Comparison of ENCODE assay signal across 8 cellular contexts in the genomic region with DNA sequence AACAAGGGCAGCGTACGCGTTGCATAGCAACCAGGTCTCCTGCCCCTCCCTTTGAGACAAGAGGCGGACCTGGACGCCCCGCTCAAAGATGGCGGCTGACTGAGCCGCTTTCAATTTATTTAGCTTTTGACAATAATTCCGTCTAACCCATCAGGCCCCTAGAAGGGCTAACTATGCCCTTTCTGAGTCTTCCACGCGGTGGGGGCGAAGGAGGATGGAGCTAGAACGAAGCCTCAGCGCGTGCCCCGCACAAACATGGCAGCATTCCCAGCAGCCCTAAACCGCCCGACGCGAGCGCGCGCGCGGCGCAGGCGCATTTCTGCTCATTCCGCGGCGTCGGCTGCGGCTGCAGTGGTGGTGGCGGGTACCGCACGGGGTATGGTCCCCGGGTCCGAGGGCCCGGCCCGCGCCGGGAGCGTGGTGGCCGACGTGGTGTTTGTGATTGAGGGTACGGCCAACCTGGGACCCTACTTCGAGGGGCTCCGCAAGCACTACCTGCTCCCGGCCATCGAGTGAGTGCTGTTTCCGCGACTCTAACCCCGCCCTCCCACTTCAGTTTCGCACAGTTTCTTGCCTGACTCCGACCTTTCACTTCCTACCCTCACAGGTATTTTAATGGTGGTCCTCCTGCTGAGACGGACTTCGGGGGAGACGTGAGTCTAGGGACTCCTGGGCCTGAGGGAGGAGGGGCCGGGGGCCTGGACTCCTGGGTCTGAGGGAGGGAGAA. TPM values are rescaled to one million over a fixed set of nuclear protein-coding genes. Genes with fewer than 3 reads are reported as not detected.
DNase-seq lines count a peak whose midpoint lies in the region; FAIRE-seq and TF ChIP-seq lines count a peak whose summit lies in the region.

A gene (plus strand): TSS at position 326 of the 727 bp plus-strand sequence. CDS start 53 bp downstream, at position 379.

- H3K36me3 Mint-ChIP-seq in H9 (ENCODE audit: insufficient read depth in 1 of 3, low read depth in 3 of 3), result peaks cover 10 to 21% (median 10%) of the 10 kb centered on the region in 3 experiments
- no peaks in the 10 kb centered on the region for H3K36me3 Mint-ChIP-seq in activated naive CD4-positive, alpha-beta T cell treated with anti-CD3 and anti-CD28 coated beads for 36 hours (ENCODE audit: low read depth)

- H3F3A ChIP-seq in MM.1S (ENCODE audit: insufficient read depth, low read length), result peaks cover under 1% of the 10 kb centered on the region; the same call in 1 of the 2 replicates

- H2BK5ac ChIP-seq in H9 (ENCODE audit: insufficient read length, low read length), result peak within 1 kb of the TSS; percentile 37

- H4K91ac ChIP-seq in H9 (ENCODE audit: insufficient read length, low read depth, low read length), result peak within 1 kb of the TSS; percentile 44

- peak within 1 kb of the TSS; percentile 91 for H3K18ac ChIP-seq in H9 (ENCODE audit: insufficient read length, low read depth, low read length)

- H4K5ac ChIP-seq in H9 (ENCODE audit: insufficient read length, low read depth, low read length), result no peak within 1 kb of the TSS

- peaks cover 5% of the 10 kb centered on the region for H3K23me2 ChIP-seq in H9 (ENCODE audit: insufficient read length, low read depth, low read length, poor library complexity, severe bottlenecking)

- H3K9me3 ChIP-seq in H9 (ENCODE audit: control insufficient read depth, low read depth, low read length) (no peaks in the 10 kb centered on the region), MM.1S (replicated peaks; ENCODE audit: insufficient read depth, low read length) (no peaks in the 10 kb centered on the region), SJSA1 (replicated peaks) (no peaks in the 10 kb centered on the region), neutrophil (no peaks in the 10 kb centered on the region)

- no peak within 1 kb of the TSS for H3K56ac ChIP-seq in H9 (ENCODE audit: insufficient read length, low read depth, low read length)

- no peaks in the 10 kb centered on the region for H3K9me2 ChIP-seq in MM.1S (replicated peaks; ENCODE audit: insufficient read depth, low read length)

- H3K27me3 ChIP-seq in H9 (ENCODE audit: insufficient read depth, low read length) (no peaks in the 10 kb centered on the region), MM.1S (replicated peaks; ENCODE audit: insufficient read depth, low read length) (no peaks in the 10 kb centered on the region), SJSA1 (replicated peaks) (no peaks in the 10 kb centered on the region), neutrophil (no peaks in the 10 kb centered on the region)

- no peaks in the 10 kb centered on the region for H4K20me1 ChIP-seq in H9 (ENCODE audit: control insufficient read depth, insufficient read depth, insufficient read length)
- H4K20me1 ChIP-seq in MM.1S (ENCODE audit: insufficient read depth, low read length), result no peaks in the 10 kb centered on the region

- no peak within 1 kb of the TSS for H4K8ac ChIP-seq in H9 (replicated peaks; ENCODE audit: insufficient read length, low read depth, low read length)

- no peak within 1 kb of the TSS for H2AFZ ChIP-seq in H9 (ENCODE audit: low read length)
- H2AFZ ChIP-seq in MM.1S (ENCODE audit: low read length), result peak within 1 kb of the TSS; percentile 69

- peak within 1 kb of the TSS; percentile 93 for H3K9ac ChIP-seq in H9 (ENCODE audit: extremely low read depth, insufficient read length, low read length)
- peak within 1 kb of the TSS; percentile 98 for H3K9ac ChIP-seq in MM.1S (ENCODE audit: low read length)

- no peak within 1 kb of the TSS for H2BK15ac ChIP-seq in H9 (ENCODE audit: low read depth, low read length)

- CTCF ChIA-PET in activated naive CD4-positive, alpha-beta T cell treated with anti-CD3 and anti-CD28 coated beads for 36 hours (lab: Charles Lee), result interaction anchor here (0.6 to 1.1 kb wide), 3 partner anchors 8 to 101 kb away, joined by 3 to 4 read pairs (median 3); no protein-coding TSS in a partner anchor

- peak within 1 kb of the TSS; percentile 74 for H3K4me2 ChIP-seq in H9 (ENCODE audit: insufficient read depth, insufficient read length, low read length)
- peak within 1 kb of the TSS; percentile 90 for H3K4me2 ChIP-seq in MM.1S (ENCODE audit: low read depth, low read length)

- H3K4me1 ChIP-seq in H9 (ENCODE audit: insufficient read depth, low read length), result peaks cover 3% of the 10 kb centered on the region; the same call in 1 of the 2 replicates
- peaks cover 11% of the 10 kb centered on the region; the same call in 1 of the 2 replicates for H3K4me1 ChIP-seq in MM.1S (ENCODE audit: low read length)
- H3K4me1 ChIP-seq in SJSA1 (replicated peaks), result peaks cover 3% of the 10 kb centered on the region
- H3K4me1 ChIP-seq in neutrophil (ENCODE audit: control insufficient read depth in 1 of 2, insufficient read depth in 1 of 2, low read depth in 1 of 2, low read length in 1 of 2), result peaks cover 22 to 35% of the 10 kb centered on the region in 2 experiments

- peak within 1 kb of the TSS; percentile 97 for H3K14ac ChIP-seq in H9 (ENCODE audit: insufficient read depth, low read length)

- no peak within 1 kb of the TSS for H2AK5ac ChIP-seq in H9 (ENCODE audit: insufficient read length, low read length)

- H3K4me3 ChIP-seq in MM.1S (ENCODE audit: low read length), result peak within 1 kb of the TSS; percentile 99
- H3K4me3 ChIP-seq in SJSA1, result peak within 1 kb of the TSS; percentile 74
- H3K4me3 ChIP-seq in neutrophil (ENCODE audit: low read depth in 1 of 2, low read length in 1 of 2), result peak within 1 kb of the TSS; percentile 80 to 100

- no CpG with 5 or more reads among the region's 58 CpGs for WGBS in H9 (ENCODE audit: extremely low coverage, insufficient read length, low lambda C conversion rate)

- FAIRE-seq in frontal cortex (lab: Jason Lieb, UNC), result no peak

- DNase-seq in GDM1 (lab: John Stamatoyannopoulos, UW), result peak; percentile 75
- DNase-seq in H9, result peak; percentile 85
- DNase-seq in MM.1S, result peak; percentile 84
- peak; percentile 85 to 99 for DNase-seq in SJSA1 (ENCODE audit: low read depth in 1 of 2, low spot score in 2 of 2)
- peak; percentile 87 for DNase-seq in activated naive CD4-positive, alpha-beta T cell treated with anti-CD3 and anti-CD28 coated beads for 36 hours
- DNase-seq in frontal cortex (ENCODE audit: low spot score in 2 of 2), result peak; percentile 92 to 93
- peak; percentile 22 to 91 (median 78) for DNase-seq in substantia nigra (lab: John Stamatoyannopoulos, UW)

- peaks cover 11% of the 10 kb centered on the region for H3K79me1 ChIP-seq in H9 (ENCODE audit: insufficient read depth, low read depth, low read length, poor library complexity, severe bottlenecking)

- H3K4me3 Mint-ChIP-seq in H9, result peak within 1 kb of the TSS; percentile 94 to 96
- H3K4me3 Mint-ChIP-seq in activated naive CD4-positive, alpha-beta T cell treated with anti-CD3 and anti-CD28 coated beads for 36 hours, result peak within 1 kb of the TSS; percentile 92

- H3K79me2 ChIP-seq in H9 (ENCODE audit: insufficient read depth, low read length) (peaks cover 5% of the 10 kb centered on the region; the same call in 1 of the 2 replicates), MM.1S (ENCODE audit: low read length) (peaks cover 35% of the 10 kb centered on the region)

- H3K27ac ChIP-seq in H9 (ENCODE audit: insufficient read length, low read depth, low read length), result no peak within 1 kb of the TSS
- H3K27ac ChIP-seq in MM.1S (ENCODE audit: low read length), result peak within 1 kb of the TSS; percentile 92
- peak within 1 kb of the TSS; percentile 95 for H3K27ac ChIP-seq in SJSA1
- peak within 1 kb of the TSS; percentile 93 for H3K27ac ChIP-seq in neutrophil
- peak within 1 kb of the TSS; percentile 98 for H3K27ac ChIP-seq in substantia nigra (ENCODE audit: low read depth, low read length, poor library complexity, severe bottlenecking)

- TF ChIP-seq CTCF in H9 (conservative IDR thresholded peaks at IDR 0.05) (peak; percentile 37; the same call in 2 of the 3 replicates), MM.1S (IDR thresholded peaks at IDR 0.05; ENCODE audit: low read length) (no peak; the same call in 1 of the 2 replicates), neutrophil (IDR thresholded peaks at IDR 0.05) (peak; percentile 97)

- no peaks in the 10 kb centered on the region for H3K27me3 Mint-ChIP-seq in H9 (ENCODE audit: low read depth)
- H3K27me3 Mint-ChIP-seq in activated naive CD4-positive, alpha-beta T cell treated with anti-CD3 and anti-CD28 coated beads for 36 hours (ENCODE audit: low read depth), result no peaks in the 10 kb centered on the region

- peak within 1 kb of the TSS; percentile 99 to 100 (median 100) for H3K27ac Mint-ChIP-seq in H9
- H3K27ac Mint-ChIP-seq in activated naive CD4-positive, alpha-beta T cell treated with anti-CD3 and anti-CD28 coated beads for 36 hours, result peak within 1 kb of the TSS; percentile 99

- H3K36me3 ChIP-seq in MM.1S (replicated peaks; ENCODE audit: insufficient read depth, low read length), result no peaks in the 10 kb centered on the region
- H3K36me3 ChIP-seq in SJSA1, result peaks cover 14% of the 10 kb centered on the region
- peaks cover 17% of the 10 kb centered on the region for H3K36me3 ChIP-seq in neutrophil

- peak within 1 kb of the TSS; percentile 89 for H2BK120ac ChIP-seq in H9 (ENCODE audit: low read depth, low read length, poor library complexity, severe bottlenecking)

- intact Hi-C loops in activated naive CD4-positive, alpha-beta T cell treated with anti-CD3 and anti-CD28 coated beads for 36 hours (cut with micrococcal nuclease), result loop anchor here (1.0 kb wide), 1 partner anchor 32 kb away; no protein-coding TSS in a partner anchor

- H3T11ph ChIP-seq in H9 (ENCODE audit: low read length), result no peak within 1 kb of the TSS

- no peak within 1 kb of the TSS for H3K23ac ChIP-seq in H9 (ENCODE audit: insufficient read length, low read depth, low read length)

- no peaks in the 10 kb centered on the region for H3K9me3 Mint-ChIP-seq in H9
- H3K9me3 Mint-ChIP-seq in activated naive CD4-positive, alpha-beta T cell treated with anti-CD3 and anti-CD28 coated beads for 36 hours, result no peaks in the 10 kb centered on the region

- H3K4me1 Mint-ChIP-seq in H9, result peaks cover 10 to 24% of the 10 kb centered on the region in 2 experiments
- H3K4me1 Mint-ChIP-seq in activated naive CD4-positive, alpha-beta T cell treated with anti-CD3 and anti-CD28 coated beads for 36 hours (ENCODE audit: low read depth), result peaks cover 16% of the 10 kb centered on the region

- no peak within 1 kb of the TSS for H2BK20ac ChIP-seq in H9 (ENCODE audit: low read depth, low read length, poor library complexity, severe bottlenecking)

- peak within 1 kb of the TSS; percentile 15 for H3K4ac ChIP-seq in H9 (ENCODE audit: low read depth, low read length)

- peak within 1 kb of the TSS; percentile 66 for H2BK12ac ChIP-seq in H9 (ENCODE audit: insufficient read length, low read depth, low read length)

RNA-seq across cellular contexts. Expression of the gene that starts here (rescaled TPM):
- 76.7 and 77.5 TPM in 2 replicates for total RNA-seq in H9 (2021)
- 13.2 and 14.6 TPM in 2 replicates for total RNA-seq in SJSA1 (2014; rRNA removed; shearing (Covaris generic))
- 10 to 100 TPM; 32.4 to 39.2 TPM for total RNA-seq in activated naive CD4-positive, alpha-beta T cell treated with anti-CD3 and anti-CD28 coated beads for 36 hours
- 14.3 TPM for total RNA-seq in frontal cortex
